In genomic region chr17:7215652-7216139, GRCh38 we compare ENCODE assay signal across 8 cellular contexts. TPM values are rescaled to one million over a fixed set of nuclear protein-coding genes. Genes with fewer than 3 reads are reported as not detected.
A peak's percentile ranks its signal among the peaks of the same experiment; 100 is the strongest.
DNase-seq lines count a peak whose midpoint lies in the region; ATAC-seq lines count a peak whose summit lies in the region.

No MANE protein-coding gene starts in this region.

- peaks cover 49% of the 10 kb centered on the region for H3K4me1 ChIP-seq in thymus (ENCODE audit: control insufficient read depth, insufficient read depth, low read length)

- H3K4me3 ChIP-seq in iPS-11a (ENCODE audit: low read depth, low read length): peak overlapping the region; percentile 33
- H3K4me3 ChIP-seq in thymus (ENCODE audit: low read length): peak overlapping the region; percentile 58

- peaks cover under 1% of the 10 kb centered on the region for H3K36me3 Mint-ChIP-seq in activated CD4-positive, alpha-beta T cell treated with anti-CD3 and anti-CD28 coated beads, Interleukin-2, amount 10 ng/mL, durations not matched to agents 7 days and 5 days (ENCODE audit: low read depth)
- peaks cover 20% of the 10 kb centered on the region for H3K36me3 Mint-ChIP-seq in activated T-helper 17 cell treated with anti-CD3 and anti-CD28 coated beads, Interleukin-2, amount 50 U/mL, for 72 hours (ENCODE audit: low read depth)

- no peak for DNase-seq in activated CD4-positive, alpha-beta T cell treated with anti-CD3 and anti-CD28 coated beads, Interleukin-2, amount 10 ng/mL, durations not matched to agents 7 days and 5 days
- no peak for DNase-seq in activated CD4-positive, alpha-beta T cell treated with anti-CD3 and anti-CD28 coated beads for 48 hours
- no peak for DNase-seq in Ammon's horn (ENCODE audit: low spot score)

- H3K4me3 Mint-ChIP-seq in activated CD4-positive, alpha-beta T cell treated with anti-CD3 and anti-CD28 coated beads, Interleukin-2, amount 10 ng/mL, durations not matched to agents 7 days and 5 days: peak overlapping the region; percentile 77
- H3K4me3 Mint-ChIP-seq in activated T-helper 17 cell treated with anti-CD3 and anti-CD28 coated beads, Interleukin-2, amount 50 U/mL, for 72 hours: peak overlapping the region; percentile 93

- peaks cover 9% of the 10 kb centered on the region for H3K27me3 Mint-ChIP-seq in activated CD4-positive, alpha-beta T cell treated with anti-CD3 and anti-CD28 coated beads, Interleukin-2, amount 10 ng/mL, durations not matched to agents 7 days and 5 days
- peaks cover 4% of the 10 kb centered on the region for H3K27me3 Mint-ChIP-seq in activated T-helper 17 cell treated with anti-CD3 and anti-CD28 coated beads, Interleukin-2, amount 50 U/mL, for 72 hours

- no peaks in the 10 kb centered on the region for H3K36me3 ChIP-seq in thymus (ENCODE audit: control insufficient read depth, insufficient read depth)

- H3K27ac Mint-ChIP-seq in activated CD4-positive, alpha-beta T cell treated with anti-CD3 and anti-CD28 coated beads, Interleukin-2, amount 10 ng/mL, durations not matched to agents 7 days and 5 days: peak overlapping the region; percentile 31
- peak overlapping the region; percentile 22 for H3K27ac Mint-ChIP-seq in activated T-helper 17 cell treated with anti-CD3 and anti-CD28 coated beads, Interleukin-2, amount 50 U/mL, for 72 hours

- peak overlapping the region; percentile 75 for H3K27ac ChIP-seq in thymus (ENCODE audit: low read depth)

- POLR2A ChIA-PET in activated CD4-positive, alpha-beta T cell treated with anti-CD3 and anti-CD28 coated beads, Interleukin-2, amount 10 ng/mL, durations not matched to agents 7 days and 5 days (lab: Charles Lee): no interaction called here

- no peaks in the 10 kb centered on the region for H3K27me3 ChIP-seq in thymus (ENCODE audit: control insufficient read depth, insufficient read depth)

- 25% methylated on average over 9 of the region's 9 CpGs for WGBS in thymus

- CTCF ChIA-PET in activated CD4-positive, alpha-beta T cell treated with anti-CD3 and anti-CD28 coated beads, Interleukin-2, amount 10 ng/mL, durations not matched to agents 7 days and 5 days (lab: Charles Lee): interaction anchor here (0.6 to 2.0 kb wide), 4 partner anchors 10 to 170 kb away, joined by 3 to 5 read pairs (median 4); no protein-coding TSS in a partner anchor

- no peaks in the 10 kb centered on the region for H3K9me3 Mint-ChIP-seq in activated CD4-positive, alpha-beta T cell treated with anti-CD3 and anti-CD28 coated beads, Interleukin-2, amount 10 ng/mL, durations not matched to agents 7 days and 5 days
- H3K9me3 Mint-ChIP-seq in activated T-helper 17 cell treated with anti-CD3 and anti-CD28 coated beads, Interleukin-2, amount 50 U/mL, for 72 hours: no peaks in the 10 kb centered on the region

- ATAC-seq in activated T-helper 17 cell treated with anti-CD3 and anti-CD28 coated beads, Interleukin-2, amount 50 U/mL, for 72 hours (replicated peaks): no peak
- no peak for ATAC-seq in GM21381 (IDR thresholded peaks at IDR 0.05; ENCODE audit: unreplicated experiment)
- ATAC-seq in GM21825 (IDR thresholded peaks at IDR 0.05; ENCODE audit: unreplicated experiment): no peak

- H3K9me3 ChIP-seq in thymus (ENCODE audit: control insufficient read depth): no peaks in the 10 kb centered on the region

- H3K4me1 Mint-ChIP-seq in activated CD4-positive, alpha-beta T cell treated with anti-CD3 and anti-CD28 coated beads, Interleukin-2, amount 10 ng/mL, durations not matched to agents 7 days and 5 days: peaks cover 71% of the 10 kb centered on the region
- peaks cover 42% of the 10 kb centered on the region for H3K4me1 Mint-ChIP-seq in activated T-helper 17 cell treated with anti-CD3 and anti-CD28 coated beads, Interleukin-2, amount 50 U/mL, for 72 hours

RNA-seq across cellular contexts. Expression of gene DLG4, which starts 3.9 kb away (rescaled TPM):
- 1 to 10 TPM; 9.4 to 9.5 TPM for total RNA-seq in activated CD4-positive, alpha-beta T cell treated with anti-CD3 and anti-CD28 coated beads, Interleukin-2, amount 10 ng/mL, durations not matched to agents 7 days and 5 days
- total RNA-seq in activated T-helper 17 cell treated with anti-CD3 and anti-CD28 coated beads, Interleukin-2, amount 50 U/mL, for 72 hours: 10 to 100 TPM in 1 of 2 donors, 1 to 10 TPM in 1; 5.9 to 19.4 TPM
- 15.1 TPM for polyA plus RNA-seq in thymus

RNA-seq across cellular contexts. Expression of gene ACADVL, which starts 4.0 kb away (rescaled TPM):
- 100 to 1,000 TPM; 338 to 370 TPM for total RNA-seq in activated CD4-positive, alpha-beta T cell treated with anti-CD3 and anti-CD28 coated beads, Interleukin-2, amount 10 ng/mL, durations not matched to agents 7 days and 5 days
- 100 to 1,000 TPM; 495 to 517 TPM for total RNA-seq in activated T-helper 17 cell treated with anti-CD3 and anti-CD28 coated beads, Interleukin-2, amount 50 U/mL, for 72 hours
- polyA plus RNA-seq in thymus: 990 TPM

RNA-seq across cellular contexts. Expression of gene DVL2, which starts 18.6 kb away (rescaled TPM):
- 10 to 100 TPM; 53.2 TPM for total RNA-seq in activated CD4-positive, alpha-beta T cell treated with anti-CD3 and anti-CD28 coated beads, Interleukin-2, amount 10 ng/mL, durations not matched to agents 7 days and 5 days
- total RNA-seq in activated T-helper 17 cell treated with anti-CD3 and anti-CD28 coated beads, Interleukin-2, amount 50 U/mL, for 72 hours: 10 to 100 TPM; 49.1 to 77.5 TPM
- polyA plus RNA-seq in thymus: 26.6 TPM

RNA-seq across cellular contexts. Expression of gene PHF23, which starts 23.6 kb away (rescaled TPM):
- total RNA-seq in activated CD4-positive, alpha-beta T cell treated with anti-CD3 and anti-CD28 coated beads, Interleukin-2, amount 10 ng/mL, durations not matched to agents 7 days and 5 days: 10 to 100 TPM; 55.9 to 59.2 TPM
- 10 to 100 TPM; 43.5 to 52.3 TPM for total RNA-seq in activated T-helper 17 cell treated with anti-CD3 and anti-CD28 coated beads, Interleukin-2, amount 50 U/mL, for 72 hours
- polyA plus RNA-seq in thymus: 47.5 TPM

RNA-seq across cellular contexts. Expression of gene GABARAP, which starts 26.6 kb away (rescaled TPM):
- 100 to 1,000 TPM; 256 to 279 TPM for total RNA-seq in activated CD4-positive, alpha-beta T cell treated with anti-CD3 and anti-CD28 coated beads, Interleukin-2, amount 10 ng/mL, durations not matched to agents 7 days and 5 days
- total RNA-seq in activated T-helper 17 cell treated with anti-CD3 and anti-CD28 coated beads, Interleukin-2, amount 50 U/mL, for 72 hours: 100 to 1,000 TPM; 190 to 239 TPM
- polyA plus RNA-seq in thymus: 846 TPM
